1 cellular context compared by ENCODE assay signal in the genomic region with DNA sequence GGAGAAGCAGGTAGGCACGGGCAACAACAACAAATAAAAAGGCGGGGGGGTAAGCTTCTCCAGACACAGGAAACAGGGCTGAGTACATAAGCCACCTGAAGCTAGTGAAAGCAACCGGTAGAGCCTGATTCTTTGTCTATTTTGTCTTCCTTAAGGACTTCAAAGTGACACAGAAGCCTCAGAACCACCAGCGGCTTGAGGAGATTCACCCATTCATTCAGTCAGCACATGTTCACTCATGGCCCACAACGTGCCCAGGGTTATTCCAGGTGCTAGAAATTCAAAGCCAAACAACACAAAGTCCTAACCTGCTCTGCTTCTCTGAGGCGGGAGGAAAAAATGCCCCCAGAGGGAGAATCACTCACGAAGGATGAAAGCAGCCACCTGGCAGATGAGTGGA.
TF ChIP-seq lines count a peak whose summit lies in the region.

No MANE protein-coding gene starts in this region.

TF ChIP-seq in GM23338, 12 proteins besides CTCF, POLR2A, EP300 and RAD21 (continued from another document):
- TF ChIP-seq, protein P1, sequence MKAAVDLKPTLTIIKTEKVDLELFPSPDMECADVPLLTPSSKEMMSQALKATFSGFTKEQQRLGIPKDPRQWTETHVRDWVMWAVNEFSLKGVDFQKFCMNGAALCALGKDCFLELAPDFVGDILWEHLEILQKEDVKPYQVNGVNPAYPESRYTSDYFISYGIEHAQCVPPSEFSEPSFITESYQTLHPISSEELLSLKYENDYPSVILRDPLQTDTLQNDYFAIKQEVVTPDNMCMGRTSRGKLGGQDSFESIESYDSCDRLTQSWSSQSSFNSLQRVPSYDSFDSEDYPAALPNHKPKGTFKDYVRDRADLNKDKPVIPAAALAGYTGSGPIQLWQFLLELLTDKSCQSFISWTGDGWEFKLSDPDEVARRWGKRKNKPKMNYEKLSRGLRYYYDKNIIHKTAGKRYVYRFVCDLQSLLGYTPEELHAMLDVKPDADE (IDR thresholded peaks at IDR 0.05), result no peak
- no peak for TF ChIP-seq POLR2AphosphoS5 (IDR thresholded peaks at IDR 0.05; ENCODE audit: low read depth)
